In the genomic region with DNA sequence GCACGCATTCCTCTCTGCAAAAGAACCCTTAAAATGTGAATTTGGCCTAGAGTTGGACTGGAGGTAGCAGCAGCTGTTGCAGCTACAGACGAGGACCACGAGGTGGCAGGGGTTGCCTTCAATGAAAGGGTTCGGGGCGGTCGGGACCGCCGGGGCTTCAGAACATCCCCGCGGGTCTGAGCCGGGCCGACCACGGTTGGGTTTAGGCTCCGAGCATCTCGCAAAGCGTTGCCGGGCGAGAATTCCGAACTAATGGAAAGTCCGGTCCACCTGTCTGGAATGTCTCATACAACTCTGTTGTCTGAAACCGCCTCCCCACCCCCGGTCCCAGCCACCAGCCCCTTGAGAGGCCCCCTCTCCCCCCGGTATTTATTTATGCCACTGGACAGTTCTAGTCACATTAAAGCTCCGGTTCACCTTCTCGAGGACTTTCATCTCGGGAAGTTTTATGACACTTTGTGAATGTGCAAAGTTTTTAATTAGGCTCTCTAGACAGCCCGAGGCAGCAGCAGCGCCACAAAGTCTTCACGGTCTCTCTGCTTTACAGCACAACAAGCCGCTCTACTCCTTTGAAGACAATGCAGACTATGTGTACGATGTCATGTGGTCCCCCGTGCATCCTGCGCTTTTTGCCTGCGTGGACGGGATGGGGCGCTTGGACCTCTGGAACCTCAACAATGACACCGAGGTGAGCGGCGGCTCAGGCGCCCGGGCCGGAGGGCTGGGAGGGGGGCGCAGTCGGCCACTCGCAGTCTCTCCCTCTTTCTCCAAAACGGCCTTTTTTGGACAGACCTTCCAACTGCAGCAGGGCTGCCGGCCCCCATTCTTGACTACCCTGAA, we compare ENCODE assay signal across 8 cellular contexts.
DNase-seq lines count a peak whose midpoint lies in the region; ATAC-seq and TF ChIP-seq lines count a peak whose summit lies in the region.

No MANE protein-coding gene starts in this region.

- H3K4me1 ChIP-seq in right lobe of liver, result peaks cover 0 to 3% (median 2%) of the 10 kb centered on the region in 4 donors

- H3K36me3 ChIP-seq in right lobe of liver, result no peaks in the 10 kb centered on the region

- H3K9me3 ChIP-seq in right lobe of liver, result no peaks in the 10 kb centered on the region

- ATAC-seq in GM18909 (IDR thresholded peaks at IDR 0.05; ENCODE audit: poor library complexity, unreplicated experiment) (peak; percentile 85), HG03280 (IDR thresholded peaks at IDR 0.05; ENCODE audit: unreplicated experiment) (peak; percentile 88), right lobe of liver (peak; percentile 98 to 99 (median 98))

- intact Hi-C loops in dorsolateral prefrontal cortex (cut with DNase I) (loop anchor here (1.0 to 10.0 kb wide), 3 partner anchors 339 to 952 kb away; no protein-coding TSS in a partner anchor), right lobe of liver (cut with DNase I) (loop anchor here in 1 of 2 donors (10.0 kb wide), 1 partner anchor 949 kb away; a partner anchor contains a TSS)

- H3K27ac ChIP-seq in dorsolateral prefrontal cortex (peak overlapping the region in 3 of 59 donors; percentile 19 to 52 (median 37)), right lobe of liver (no peak overlapping the region)

- H3K27me3 ChIP-seq in dorsolateral prefrontal cortex (peaks cover 0 to 4% (median 0%) of the 10 kb centered on the region in 45 donors), right lobe of liver (no peaks in the 10 kb centered on the region)

- TF ChIP-seq CTCF in AG09319 (IDR thresholded peaks at IDR 0.05; ENCODE audit: low read depth, low read length) (peak; percentile 98), dorsolateral prefrontal cortex (IDR thresholded peaks at IDR 0.05 in 54 of 56, conservative IDR thresholded peaks at IDR 0.05 in 2 of 56; ENCODE audit: low read depth in 1 of 56, partially characterized antibody in 56 of 56) (peak; percentile 52 to 92 (median 84)), right lobe of liver (IDR thresholded peaks at IDR 0.05) (peak; percentile 74 to 89 (median 80))

- no peak for TF ChIP-seq POLR2A in right lobe of liver (IDR thresholded peaks at IDR 0.05)

- WGBS in right lobe of liver (ENCODE audit: insufficient coverage, low coverage, low lambda C conversion rate, missing lambda C conversion rate), result 5% methylated on average over 11 of the region's 47 CpGs

- H3K4me3 ChIP-seq in dorsolateral prefrontal cortex (peak overlapping the region; percentile 11 to 81 (median 61)), right lobe of liver (peak overlapping the region; percentile 44 to 61 (median 55))

- DNase-seq in AG09319 (ENCODE audit: extremely low read depth, low read depth), result no peak
- DNase-seq in NCI-H446 (lab: John Stamatoyannopoulos, UW), result peak; percentile 27 to 75
- peak; percentile 39 for DNase-seq in activated CD4-positive, alpha-beta T cell treated with anti-CD3 and anti-CD28 coated beads, Interleukin-2, amount 50 U/mL, for 1 hour
- peak; percentile 58 to 76 (median 64) for DNase-seq in dorsolateral prefrontal cortex
- peak; percentile 68 to 73 (median 69) for DNase-seq in right lobe of liver
- peak; percentile 55 for DNase-seq in stimulated activated CD4-positive, alpha-beta T cell treated with anti-CD3 and anti-CD28 coated beads, Interleukin-4, amount 100 ng/mL, for 24 hours
